In genomic region chr5:172850454-172850797, GRCh38 we compare ENCODE assay signal across 19 cellular contexts. TPM values are rescaled to one million over a fixed set of nuclear protein-coding genes. Genes with fewer than 3 reads are reported as not detected.
DNase-seq lines count a peak whose midpoint lies in the region; ATAC-seq and TF ChIP-seq lines count a peak whose summit lies in the region.
"Had no signal": no experiment of that assay in that cellular context is flagged by ENCODE, and none has a peak within 500 bp of the region (broad histone marks: within the 10 kb centered on the region; RNA-seq: fewer than 3 reads in every experiment).

No MANE protein-coding gene starts in this region.

- H3K36me3 ChIP-seq in CD8-positive, alpha-beta memory T cell (ENCODE audit: insufficient read depth, low read length), result peaks cover 4% of the 10 kb centered on the region
- peaks cover 21% of the 10 kb centered on the region for H3K36me3 ChIP-seq in skeletal muscle satellite cell (ENCODE audit: insufficient read depth, low read length)
- H3K36me3 ChIP-seq: ovary had no signal

- H3K4me1 Mint-ChIP-seq in CD8-positive, alpha-beta memory T cell, result peaks cover 61 to 81% (median 65%) of the 10 kb centered on the region in 3 donors
- peaks cover 67 to 94% of the 10 kb centered on the region in 2 donors for H3K4me1 Mint-ChIP-seq in immature natural killer cell
- H3K4me1 Mint-ChIP-seq in stimulated activated naive CD8-positive, alpha-beta T cell treated with anti-CD3 and anti-CD28 coated beads, Interleukin-15, amount 100 ng/mL, for 72 hours, result peaks cover 74% of the 10 kb centered on the region

- H3K4me3 Mint-ChIP-seq in CD8-positive, alpha-beta memory T cell, result peak overlapping the region in 1 of 7 donors; percentile 35
- no peak overlapping the region for H3K4me3 Mint-ChIP-seq in immature natural killer cell
- no peak overlapping the region for H3K4me3 Mint-ChIP-seq in stimulated activated naive CD8-positive, alpha-beta T cell treated with anti-CD3 and anti-CD28 coated beads, Interleukin-15, amount 100 ng/mL, for 72 hours
- H3K4me3 Mint-ChIP-seq: endodermal cell had no signal

- H3K9me3 ChIP-seq in CD8-positive, alpha-beta memory T cell (ENCODE audit: low read length), result no peaks in the 10 kb centered on the region
- H3K9me3 ChIP-seq in skeletal muscle satellite cell (replicated peaks; ENCODE audit: low read length), result no peaks in the 10 kb centered on the region
- H3K9me3 ChIP-seq: ovary had no signal

- peak overlapping the region; percentile 60 for H3K9ac ChIP-seq in skeletal muscle satellite cell (ENCODE audit: low read depth, low read length)

- POLR2A ChIA-PET in CD8-positive, alpha-beta memory T cell (lab: Charles Lee), result no interaction called here
- POLR2A ChIA-PET in RWPE1 (lab: Yijun Ruan, JAX; ENCODE audit: low non-redundant PET), result no interaction called here

- ATAC-seq in HG02571 (IDR thresholded peaks at IDR 0.05; ENCODE audit: unreplicated experiment), result no peak
- no peak for ATAC-seq in stimulated activated naive CD8-positive, alpha-beta T cell treated with anti-CD3 and anti-CD28 coated beads, Interleukin-15, amount 100 ng/mL, for 72 hours

- no peak for DNase-seq in CD8-positive, alpha-beta memory T cell
- DNase-seq in RWPE1 (ENCODE audit: low spot score), result no peak
- DNase-seq in immature natural killer cell, result no peak
- DNase-seq in stimulated activated naive CD8-positive, alpha-beta T cell treated with anti-CD3 and anti-CD28 coated beads, Interleukin-15, amount 100 ng/mL, for 72 hours, result no peak
- DNase-seq in activated CD8-positive, alpha-beta memory T cell treated with anti-CD3 and anti-CD28 coated beads, Interleukin-2, amount 50 U/mL, for 48 hours, result no peak
- no peak for DNase-seq in HuH-7.5 (ENCODE audit: low spot score)
- DNase-seq: activated T-cell treated with anti-CD3 and anti-CD28 coated beads, Interleukin-2, amount 50 U/mL, for 48 hours; central memory CD4-positive, alpha-beta T cell; DMS 273 treated with DMSO at 0.1 percent for 48 hours; endodermal cell; foreskin melanocyte; NCI-H1436; NCI-H226; ovary; stimulated activated naive CD4-positive, alpha-beta T cell had no signal

- no peak overlapping the region for H3K27ac ChIP-seq in CD8-positive, alpha-beta memory T cell (ENCODE audit: low read depth, low read length)
- peak overlapping the region; percentile 90 for H3K27ac ChIP-seq in RWPE1
- H3K27ac ChIP-seq: HL-60, ovary had no signal

- peaks cover 39% of the 10 kb centered on the region for H3K4me1 ChIP-seq in CD8-positive, alpha-beta memory T cell (ENCODE audit: insufficient read depth, low read length)
- H3K4me1 ChIP-seq in skeletal muscle satellite cell (ENCODE audit: control insufficient read depth, insufficient read depth, low read length), result peaks cover 64% of the 10 kb centered on the region

- CTCF ChIA-PET in CD8-positive, alpha-beta memory T cell (lab: Charles Lee), result no interaction called here
- CTCF ChIA-PET in RWPE1 (lab: Yijun Ruan, JAX), result interaction anchor here (1.4 kb wide), 1 partner anchor 9 kb away, joined by 3 read pairs; no protein-coding TSS in a partner anchor

- peak overlapping the region; percentile 35 for H3K4me2 ChIP-seq in skeletal muscle satellite cell (ENCODE audit: low read length)
- H3K4me2 ChIP-seq: smooth muscle cell had no signal

- no peak for TF ChIP-seq CTCF in RWPE1 (conservative IDR thresholded peaks at IDR 0.05; ENCODE audit: low read depth)

- H3K27me3 Mint-ChIP-seq in CD8-positive, alpha-beta memory T cell, result no peaks in the 10 kb centered on the region
- peaks cover 11 to 18% (median 13%) of the 10 kb centered on the region in 3 donors for H3K27me3 Mint-ChIP-seq in immature natural killer cell (ENCODE audit: low read depth in 3 of 3)
- H3K27me3 Mint-ChIP-seq in stimulated activated naive CD8-positive, alpha-beta T cell treated with anti-CD3 and anti-CD28 coated beads, Interleukin-15, amount 100 ng/mL, for 72 hours, result no peaks in the 10 kb centered on the region

- H3K4me3 ChIP-seq in CD8-positive, alpha-beta memory T cell (ENCODE audit: low read length), result no peak overlapping the region
- no peak overlapping the region for H3K4me3 ChIP-seq in skeletal muscle satellite cell (ENCODE audit: low read length)
- H3K4me3 ChIP-seq: ovary, smooth muscle cell had no signal

- H3K27ac Mint-ChIP-seq in CD8-positive, alpha-beta memory T cell, result peak overlapping the region in 7 of 8 donors; percentile 51 to 93 (median 87)
- H3K27ac Mint-ChIP-seq in immature natural killer cell, result peak overlapping the region in 5 of 6 donors; percentile 58 to 87 (median 68)
- H3K27ac Mint-ChIP-seq in stimulated activated naive CD8-positive, alpha-beta T cell treated with anti-CD3 and anti-CD28 coated beads, Interleukin-15, amount 100 ng/mL, for 72 hours, result no peak overlapping the region
- H3K27ac Mint-ChIP-seq: endodermal cell had no signal

- no peaks in the 10 kb centered on the region for H3K27me3 ChIP-seq in CD8-positive, alpha-beta memory T cell (ENCODE audit: insufficient read depth, low read length, poor library complexity, severe bottlenecking)
- H3K27me3 ChIP-seq in skeletal muscle satellite cell (ENCODE audit: control insufficient read depth, insufficient read depth, low read length), result no peaks in the 10 kb centered on the region
- H3K27me3 ChIP-seq: ovary had no signal

- H3K36me3 Mint-ChIP-seq in CD8-positive, alpha-beta memory T cell, result peaks cover 0 to 9% (median 3%) of the 10 kb centered on the region in 3 donors
- H3K36me3 Mint-ChIP-seq in immature natural killer cell, result no peaks in the 10 kb centered on the region

- no peaks in the 10 kb centered on the region for H3K9me3 Mint-ChIP-seq in CD8-positive, alpha-beta memory T cell
- H3K9me3 Mint-ChIP-seq in immature natural killer cell, result no peaks in the 10 kb centered on the region
- H3K9me3 Mint-ChIP-seq in stimulated activated naive CD8-positive, alpha-beta T cell treated with anti-CD3 and anti-CD28 coated beads, Interleukin-15, amount 100 ng/mL, for 72 hours, result no peaks in the 10 kb centered on the region
- H3K9me3 Mint-ChIP-seq: endodermal cell had no signal

RNA-seq across cellular contexts. Expression of gene ERGIC1, which starts 16.4 kb away (rescaled TPM):
- total RNA-seq in CD8-positive, alpha-beta memory T cell, result 10 to 100 TPM; 39.7 to 39.9 TPM
- 25.9 TPM for polyA plus RNA-seq in CD8-positive, alpha-beta memory T cell
- polyA plus RNA-seq in immature natural killer cell, result 10 to 100 TPM; 40.7 to 61.9 (median 61.7) TPM
- 162 and 224 TPM in 2 replicates for total RNA-seq in skeletal muscle satellite cell (2012; rRNA removed)

Comparison
In these comparisons a context has a peak if more than half of its experiments do, and no peak if none do; other contexts are left out.
1. H3K27ac Mint-ChIP-seq: peak in CD8-positive, alpha-beta memory T cell (7 of 8) and immature natural killer cell (5 of 6); none in stimulated activated naive CD8-positive, alpha-beta T cell treated with anti-CD3 and anti-CD28 coated beads, Interleukin-15, amount 100 ng/mL, for 72 hours (0 of 2).